14 cellular contexts compared by ENCODE assay signal in the genomic region with DNA sequence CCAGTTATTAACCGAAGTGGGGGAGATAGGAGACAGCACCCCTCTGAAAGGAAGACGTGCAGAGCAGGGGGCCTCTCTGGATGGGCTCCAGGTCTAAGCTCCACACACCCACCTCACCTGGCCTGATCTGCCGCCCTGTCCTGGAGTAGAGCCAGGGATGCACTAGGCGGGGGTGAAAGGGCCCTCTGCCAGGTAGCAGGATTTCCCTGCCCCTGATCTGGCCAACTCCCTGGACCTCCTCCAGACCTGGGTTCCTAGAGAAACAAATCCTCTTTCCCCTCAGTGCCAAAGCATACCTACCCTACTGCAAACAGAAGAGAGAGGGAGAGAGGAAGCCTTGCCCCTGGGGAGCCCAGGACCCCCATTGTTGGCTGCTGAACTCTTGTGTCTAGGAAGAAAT. TPM values are rescaled to one million over a fixed set of nuclear protein-coding genes. Genes with fewer than 3 reads are reported as not detected.
A peak's percentile ranks its signal among the peaks of the same experiment; 100 is the strongest.
DNase-seq lines count a peak whose midpoint lies in the region; ATAC-seq and TF ChIP-seq lines count a peak whose summit lies in the region.
"Had no signal": no experiment of that assay in that cellular context is flagged by ENCODE, and none has a peak within 500 bp of the region (broad histone marks: within the 10 kb centered on the region; RNA-seq: fewer than 3 reads in every experiment).

No MANE protein-coding gene starts in this region.

- H3K4me3 Mint-ChIP-seq in progenitor cell of endocrine pancreas (ENCODE audit: low read depth), result peak overlapping the region; percentile 79
- no peak overlapping the region for H3K4me3 Mint-ChIP-seq in Calu3 (ENCODE audit: low read depth, unreplicated experiment)
- H3K4me3 Mint-ChIP-seq: activated CD4-positive, alpha-beta memory T cell treated with anti-CD3 and anti-CD28 coated beads for 36 hours had no signal

- peak overlapping the region in 1 of 2 experiments; percentile 63; a peak in 1 of 4 replicates for H3K4me3 ChIP-seq in HCT116 (replicated peaks in 1 of 2; ENCODE audit: low read depth in 1 of 2, low read length in 2 of 2)
- peak overlapping the region; percentile 79; the same call in 1 of the 2 replicates for H3K4me3 ChIP-seq in PC-9
- H3K4me3 ChIP-seq in fibroblast of lung (replicated peaks in 1 of 4; ENCODE audit: control extremely low read depth in 1 of 4, insufficient read depth in 1 of 4, low read depth in 3 of 4, low read length in 4 of 4), result peak overlapping the region in 3 of 4 experiments; percentile 36 to 69 (median 65)
- no peak overlapping the region for H3K4me3 ChIP-seq in Peyer's patch
- H3K4me3 ChIP-seq: SJSA1 had no signal

- BruUV-seq in HCT116 (replicated peaks; lab: Mats Ljungman, UMichigan) (no TSS peak), PC-9 (replicated peaks; lab: Mats Ljungman, UMichigan) (no TSS peak), Calu3 (replicated peaks; lab: Mats Ljungman, UMichigan) (no TSS peak)

- no peak for ATAC-seq in HCT116
- ATAC-seq in stimulated activated naive CD8-positive, alpha-beta T cell treated with anti-CD3 and anti-CD28 coated beads, Interleukin-15, Interleukin-2, amounts not matched to agents 100 U/mL and 50 U/mL, for 24 hours, result no peak

- H3K4me1 ChIP-seq in HCT116 (ENCODE audit: control insufficient read depth in 1 of 2, insufficient read depth in 2 of 2, low read length in 2 of 2) (peaks cover 44 to 59% of the 10 kb centered on the region in 2 experiments), PC-9 (replicated peaks; ENCODE audit: insufficient read depth) (peaks cover 25% of the 10 kb centered on the region), fibroblast of lung (ENCODE audit: control insufficient read depth, extremely low read depth, insufficient read depth, low read length) (peaks cover 21% of the 10 kb centered on the region), Peyer's patch (peaks cover 7 to 28% (median 21%) of the 10 kb centered on the region in 4 donors)

- H3K36me3 ChIP-seq in HCT116 (ENCODE audit: control insufficient read depth in 1 of 2, insufficient read depth in 2 of 2, low read length in 2 of 2) (peaks cover 22 to 26% of the 10 kb centered on the region in 2 experiments; a peak in 3 of 4 replicates), PC-9 (ENCODE audit: low read depth) (no peaks in the 10 kb centered on the region; the same call in 1 of the 2 replicates), fibroblast of lung (ENCODE audit: control insufficient read depth, insufficient read depth, low read length) (peaks cover 8% of the 10 kb centered on the region), Peyer's patch (no peaks in the 10 kb centered on the region)
- H3K36me3 ChIP-seq: SJSA1 had no signal

- H3K9ac ChIP-seq in HCT116 (ENCODE audit: low read length) (peak overlapping the region; percentile 80; the same call in 1 of the 2 replicates), fibroblast of lung (ENCODE audit: insufficient read depth, low read length) (no peak overlapping the region)

- H3K9me2 ChIP-seq in HCT116 (ENCODE audit: insufficient read depth), result no peaks in the 10 kb centered on the region
- H3K9me2 ChIP-seq in PC-9 (ENCODE audit: insufficient read depth), result no peaks in the 10 kb centered on the region

- H3K4me2 ChIP-seq in HCT116 (ENCODE audit: low read length), result peak overlapping the region; percentile 85
- peak overlapping the region; percentile 92 for H3K4me2 ChIP-seq in PC-9
- H3K4me2 ChIP-seq in fibroblast of lung (ENCODE audit: extremely low read depth, insufficient read depth, low read length), result peak overlapping the region; percentile 59

- in situ Hi-C loops in GM13976 (cut with MboI; ENCODE audit: low sequenced_read_pairs, unreplicated experiment), result no loop called here

- H3K27ac ChIP-seq in HCT116 (ENCODE audit: low read depth, low read length) (peak overlapping the region; percentile 89), PC-9 (no peak overlapping the region), fibroblast of lung (ENCODE audit: insufficient read depth, low read length) (no peak overlapping the region), Peyer's patch (no peak overlapping the region)
- H3K27ac ChIP-seq: epithelial cell of prostate, SJSA1 had no signal

- CTCF ChIA-PET in HCT116 (lab: Charles Lee) (interaction anchor here (1.5 to 14.7 kb wide), 2 partner anchors 12 to 23 kb away, joined by 7 to 310 read pairs; no protein-coding TSS in a partner anchor), PC-9 (lab: Charles Lee) (interaction anchor here (0.6 to 8.4 kb wide), 2 partner anchors 9 to 13 kb away, joined by 4 to 109 read pairs; no protein-coding TSS in a partner anchor), Calu3 (lab: Charles Lee) (interaction anchor here (3.3 kb wide), 1 partner anchor 13 kb away, joined by 35 read pairs; no protein-coding TSS in a partner anchor)

- RAD21 ChIA-PET in HCT116 (lab: Charles Lee; ENCODE audit: low non-redundant PET in 1 of 2, low total read pairs in 2 of 2, uncharacterized antibody in 2 of 2, unreplicated experiment in 2 of 2), result interaction anchor here in 1 of 2 experiments (1.3 kb wide), 1 partner anchor 14 kb away, joined by 3 read pairs; no protein-coding TSS in a partner anchor

- POLR2A ChIA-PET in HCT116 (lab: Charles Lee) (interaction anchor here (1.0 to 6.4 kb wide), 3 partner anchors 9 to 23 kb away, joined by 3 to 87 read pairs (median 36); no protein-coding TSS in a partner anchor), PC-9 (lab: Charles Lee; ENCODE audit: unreplicated experiment) (interaction anchor here (0.6 to 0.7 kb wide), 4 partner anchors 9 to 202 kb away, joined by 4 to 10 read pairs (median 6); no protein-coding TSS in a partner anchor)

- H3K9me3 Mint-ChIP-seq in progenitor cell of endocrine pancreas (ENCODE audit: low read depth), result no peaks in the 10 kb centered on the region
- no peaks in the 10 kb centered on the region for H3K9me3 Mint-ChIP-seq in Calu3 (ENCODE audit: low read depth, unreplicated experiment)
- H3K9me3 Mint-ChIP-seq: activated CD4-positive, alpha-beta memory T cell treated with anti-CD3 and anti-CD28 coated beads for 36 hours; CD4-positive, CD25-positive, alpha-beta regulatory T cell had no signal

- H3K9me3 ChIP-seq in HCT116 (ENCODE audit: control insufficient read depth in 1 of 2, insufficient read depth in 1 of 2, low read depth in 1 of 2, low read length in 2 of 2) (no peaks in the 10 kb centered on the region), PC-9 (ENCODE audit: insufficient read depth, low read depth) (no peaks in the 10 kb centered on the region), fibroblast of lung (ENCODE audit: control insufficient read depth, insufficient read depth, low read depth, low read length) (no peaks in the 10 kb centered on the region), Peyer's patch (no peaks in the 10 kb centered on the region)
- H3K9me3 ChIP-seq: SJSA1 had no signal

- H3K27me3 Mint-ChIP-seq in progenitor cell of endocrine pancreas (peaks cover 10% of the 10 kb centered on the region), Calu3 (ENCODE audit: unreplicated experiment) (peaks cover 13% of the 10 kb centered on the region)

- no peaks in the 10 kb centered on the region for H3K27me3 ChIP-seq in HCT116 (ENCODE audit: insufficient read depth, low read length)
- H3K27me3 ChIP-seq in PC-9 (ENCODE audit: insufficient read depth, low read depth), result no peaks in the 10 kb centered on the region
- no peaks in the 10 kb centered on the region for H3K27me3 ChIP-seq in fibroblast of lung (ENCODE audit: control insufficient read depth, insufficient read depth, low read length)
- H3K27me3 ChIP-seq in Peyer's patch, result no peaks in the 10 kb centered on the region
- H3K27me3 ChIP-seq: SJSA1 had no signal

- TF ChIP-seq POLR2A in HCT116 (IDR thresholded peaks at IDR 0.05; ENCODE audit: borderline replicate concordance, extremely low read depth, insufficient read depth, insufficient read length) (no peak), Peyer's patch (IDR thresholded peaks at IDR 0.05) (no peak)

- H2AFZ ChIP-seq in HCT116 (ENCODE audit: low read depth, low read length, poor library complexity, severe bottlenecking) (no peak overlapping the region), PC-9 (no peak overlapping the region), fibroblast of lung (ENCODE audit: low read length) (no peak overlapping the region)

- H3K27ac Mint-ChIP-seq in progenitor cell of endocrine pancreas (no peak overlapping the region), Calu3 (ENCODE audit: unreplicated experiment) (no peak overlapping the region)
- H3K27ac Mint-ChIP-seq: activated CD4-positive, alpha-beta memory T cell treated with anti-CD3 and anti-CD28 coated beads for 36 hours; CD4-positive, CD25-positive, alpha-beta regulatory T cell had no signal

- intact Hi-C loops in HCT116 (cut with micrococcal nuclease), result no loop called here
- intact Hi-C loops in PC-9 (cut with micrococcal nuclease; ENCODE audit: unreplicated experiment), result no loop called here
- intact Hi-C loops in Calu3 (cut with micrococcal nuclease; ENCODE audit: unreplicated experiment), result no loop called here

- H3F3A ChIP-seq in PC-9 (ENCODE audit: insufficient read depth, low read depth), result peaks cover 10% of the 10 kb centered on the region

- no peaks in the 10 kb centered on the region for H4K20me1 ChIP-seq in HCT116 (ENCODE audit: insufficient read depth)
- no peaks in the 10 kb centered on the region for H4K20me1 ChIP-seq in PC-9 (ENCODE audit: insufficient read depth)
- no peaks in the 10 kb centered on the region for H4K20me1 ChIP-seq in fibroblast of lung (ENCODE audit: control insufficient read depth, extremely low read depth, insufficient read depth, low read length)

- DNase-seq in HCT116 (ENCODE audit: low read depth, low spot score) (no peak), PC-9 (no peak), fibroblast of lung (ENCODE audit: low read depth in 2 of 2) (no peak), progenitor cell of endocrine pancreas (ENCODE audit: low spot score, unreplicated experiment) (no peak), Peyer's patch (no peak), Calu3 (no peak), GM13976 (ENCODE audit: low spot score) (no peak)
- DNase-seq in stimulated activated naive CD8-positive, alpha-beta T cell treated with anti-CD3 and anti-CD28 coated beads, Interleukin-15, Interleukin-2, amounts not matched to agents 100 U/mL and 50 U/mL, for 24 hours, result no peak
- DNase-seq: activated CD4-positive, alpha-beta memory T cell treated with anti-CD3 and anti-CD28 coated beads for 36 hours; CD4-positive, CD25-positive, alpha-beta regulatory T cell; head of caudate nucleus; stimulated activated CD4-positive, alpha-beta T cell treated with anti-CD3 and anti-CD28 coated beads, Interleukin-15, amount 100 ng/mL, for 24 hours had no signal

- H3K79me2 ChIP-seq in HCT116 (ENCODE audit: insufficient read depth, low read length) (peaks cover 27% of the 10 kb centered on the region), PC-9 (ENCODE audit: low read depth) (peaks cover 30% of the 10 kb centered on the region), fibroblast of lung (ENCODE audit: control insufficient read depth, insufficient read depth, low read length) (no peaks in the 10 kb centered on the region)

- peaks cover 33% of the 10 kb centered on the region for H3K4me1 Mint-ChIP-seq in progenitor cell of endocrine pancreas (ENCODE audit: low read depth)
- H3K4me1 Mint-ChIP-seq in Calu3 (ENCODE audit: low read depth, unreplicated experiment), result peaks cover 23% of the 10 kb centered on the region

- no peak for TF ChIP-seq RAD21 in HCT116 (IDR thresholded peaks at IDR 0.05; ENCODE audit: low read depth)

- TF ChIP-seq CTCF in HCT116 (IDR thresholded peaks at IDR 0.05 in 2 of 3, conservative IDR thresholded peaks at IDR 0.05 in 1 of 3; ENCODE audit: borderline replicate concordance in 1 of 3, insufficient read depth in 1 of 3, low read depth in 2 of 3, low read length in 2 of 3) (no peak), PC-9 (conservative IDR thresholded peaks at IDR 0.05) (no peak), fibroblast of lung (conservative IDR thresholded peaks at IDR 0.05 in 1 of 2, IDR thresholded peaks at IDR 0.05 in 1 of 2; ENCODE audit: low read depth in 1 of 2, low read length in 2 of 2) (no peak), progenitor cell of endocrine pancreas (IDR thresholded peaks at IDR 0.05; ENCODE audit: unreplicated experiment) (no peak), Peyer's patch (IDR thresholded peaks at IDR 0.05) (no peak), Calu3 (IDR thresholded peaks at IDR 0.05; ENCODE audit: unreplicated experiment) (no peak), GM13976 (IDR thresholded peaks at IDR 0.05; ENCODE audit: borderline replicate concordance, control extremely low read depth, extremely low read depth, insufficient read depth, missing control alignments) (no peak)

- peaks cover 7% of the 10 kb centered on the region for H3K36me3 Mint-ChIP-seq in progenitor cell of endocrine pancreas (ENCODE audit: insufficient read depth)
- peaks cover 28% of the 10 kb centered on the region for H3K36me3 Mint-ChIP-seq in Calu3 (ENCODE audit: insufficient read depth, unreplicated experiment)
- H3K36me3 Mint-ChIP-seq: activated CD4-positive, alpha-beta memory T cell treated with anti-CD3 and anti-CD28 coated beads for 36 hours; CD4-positive, CD25-positive, alpha-beta regulatory T cell had no signal

RNA-seq across cellular contexts. Expression of gene CRABP2, which starts 2.0 kb away (rescaled TPM):
- total RNA-seq in HCT116 (2021; ENCODE audit: unreplicated experiment) (209 TPM), PC-9 (2021) (142 and 286 TPM in 2 replicates), fibroblast of lung (33.4 and 70.4 TPM in 2 replicates), progenitor cell of endocrine pancreas (70.4 and 125 TPM in 2 replicates), Peyer's patch (1 to 10 TPM in 2 of 4 donors, not detected in 2; 3.6 to 5.0 TPM), Calu3 (2022) (17.6 and 27.3 TPM in 2 replicates)
- 360 and 403 TPM in 2 replicates for polyA plus RNA-seq in HCT116 (2012)
- polyA plus RNA-seq in fibroblast of lung, result 48.9 and 184 TPM in 2 replicates
- polyA plus RNA-seq in fibroblast of lung (2012), result 130 and 416 TPM in 2 replicates
- 25.3 and 53.9 TPM in 2 replicates for polyA minus RNA-seq in fibroblast of lung (ENCODE audit: low replicate concordance)
- polyA plus RNA-seq: CD4-positive, CD25-positive, alpha-beta regulatory T cell had no signal

RNA-seq across cellular contexts. Expression of gene METTL25B, which starts 24.9 kb away (rescaled TPM):
- 36.5 TPM for total RNA-seq in HCT116 (2021; ENCODE audit: unreplicated experiment)
- polyA plus RNA-seq in HCT116 (2012), result 32.6 and 39.7 TPM in 2 replicates
- 51.0 and 77.7 TPM in 2 replicates for total RNA-seq in PC-9 (2021)
- total RNA-seq in fibroblast of lung, result 12.6 and 17.3 TPM in 2 replicates
- 5.5 and 6.4 TPM in 2 replicates for polyA plus RNA-seq in fibroblast of lung
- polyA plus RNA-seq in fibroblast of lung (2012), result 8.4 and 10.4 TPM in 2 replicates
- polyA minus RNA-seq in fibroblast of lung (ENCODE audit: low replicate concordance), result 13.9 and 23.2 TPM in 2 replicates
- total RNA-seq in progenitor cell of endocrine pancreas, result 40.0 and 42.4 TPM in 2 replicates
- total RNA-seq in Peyer's patch, result 10 to 100 TPM; 33.8 to 95.2 (median 64.9) TPM
- 52.7 and 63.8 TPM in 2 replicates for total RNA-seq in Calu3 (2022)

RNA-seq across cellular contexts. Expression of gene ISG20L2, which starts 25.2 kb away (rescaled TPM):
- 41.7 TPM for total RNA-seq in HCT116 (2021; ENCODE audit: unreplicated experiment)
- 19.9 and 23.3 TPM in 2 replicates for polyA plus RNA-seq in HCT116 (2012)
- total RNA-seq in PC-9 (2021), result 25.4 and 33.2 TPM in 2 replicates
- total RNA-seq in fibroblast of lung, result 5.4 and 5.8 TPM in 2 replicates
- polyA plus RNA-seq in fibroblast of lung, result 23.6 and 29.9 TPM in 2 replicates
- polyA plus RNA-seq in fibroblast of lung (2012), result 17.3 and 18.9 TPM in 2 replicates
- 64.3 and 80.6 TPM in 2 replicates for polyA minus RNA-seq in fibroblast of lung (ENCODE audit: low replicate concordance)
- total RNA-seq in progenitor cell of endocrine pancreas, result 36.9 and 38.9 TPM in 2 replicates
- total RNA-seq in Peyer's patch, result 10 to 100 TPM; 22.4 to 47.2 (median 27.9) TPM
- 60.9 and 61.6 TPM in 2 replicates for total RNA-seq in Calu3 (2022)

RNA-seq across cellular contexts. Expression of gene NES, which starts 26.1 kb away (rescaled TPM):
- total RNA-seq in HCT116 (2021; ENCODE audit: unreplicated experiment) (8.4 TPM), PC-9 (2021) (6.8 and 7.0 TPM in 2 replicates), fibroblast of lung (44.2 and 87.4 TPM in 2 replicates), progenitor cell of endocrine pancreas (33.9 and 39.2 TPM in 2 replicates), Peyer's patch (10 to 100 TPM in 1 of 4 donors, 1 to 10 TPM in 3; 2.8 to 25.6 (median 3.1) TPM), Calu3 (2022) (6.1 and 7.4 TPM in 2 replicates)
- polyA plus RNA-seq in HCT116 (2012), result 3.6 and 5.2 TPM in 2 replicates
- 23.0 and 34.6 TPM in 2 replicates for polyA plus RNA-seq in fibroblast of lung
- polyA plus RNA-seq in fibroblast of lung (2012), result 176 and 247 TPM in 2 replicates
- 82.1 and 135 TPM in 2 replicates for polyA minus RNA-seq in fibroblast of lung (ENCODE audit: low replicate concordance)
- polyA plus RNA-seq: CD4-positive, CD25-positive, alpha-beta regulatory T cell had no signal

RNA-seq across cellular contexts. Expression of gene MRPL24, which starts 37.6 kb away (rescaled TPM):
- total RNA-seq in HCT116 (2021; ENCODE audit: unreplicated experiment) (111 TPM), PC-9 (2021) (74.1 and 85.3 TPM in 2 replicates), fibroblast of lung (39.8 and 58.8 TPM in 2 replicates), progenitor cell of endocrine pancreas (35.9 and 43.2 TPM in 2 replicates), Peyer's patch (10 to 100 TPM; 15.7 to 35.8 (median 22.0) TPM), Calu3 (2022) (130 and 138 TPM in 2 replicates)
- polyA plus RNA-seq in HCT116 (2012), result 106 and 142 TPM in 2 replicates
- 67.2 and 108 TPM in 2 replicates for polyA plus RNA-seq in fibroblast of lung
- 84.6 and 128 TPM in 2 replicates for polyA plus RNA-seq in fibroblast of lung (2012)
- polyA minus RNA-seq in fibroblast of lung (ENCODE audit: low replicate concordance), result 49.8 and 84.4 TPM in 2 replicates

Comparison
In these comparisons a context has a peak if more than half of its experiments do, and no peak if none do; other contexts are left out.
1. H3K4me3 ChIP-seq: peak in PC-9 (single experiment) and fibroblast of lung (3 of 4); none in Peyer's patch (0 of 4).
2. Peak in every context shown above with its lines, with median percentiles within 50 percentile points of each other: H3K4me2 ChIP-seq.